In genomic region chr14:29454026-29454693, GRCh38 we compare ENCODE assay signal across 23 cellular contexts.
"Had no signal": no experiment of that assay in that cellular context is flagged by ENCODE, and none has a peak within 500 bp of the region (broad histone marks: within the 10 kb centered on the region; RNA-seq: fewer than 3 reads in every experiment).

No MANE protein-coding gene starts in this region.

- H3K27me3 ChIP-seq: esophagus muscularis mucosa, gastroesophageal sphincter, sigmoid colon, spleen, upper lobe of left lung had no signal

- H3K9me3 ChIP-seq: esophagus muscularis mucosa, gastroesophageal sphincter, sigmoid colon, upper lobe of left lung had no signal

- H3K4me1 ChIP-seq: esophagus muscularis mucosa, gastroesophageal sphincter, sigmoid colon, spleen, upper lobe of left lung had no signal

- H3K4me3 ChIP-seq: coronary artery, esophagus muscularis mucosa, gastroesophageal sphincter, sigmoid colon, spleen, upper lobe of left lung had no signal

- H3K36me3 ChIP-seq: esophagus muscularis mucosa, gastroesophageal sphincter, sigmoid colon, spleen, upper lobe of left lung had no signal

- ATAC-seq: activated CD4-positive, alpha-beta T cell treated with anti-CD3 and anti-CD28 coated beads for 36 hours; activated T-cell treated with anti-CD3 and anti-CD28 coated beads, Interleukin-2, amount 50 U/mL, for 72 hours; gastroesophageal sphincter; left colon had no signal

- H3K27ac ChIP-seq: coronary artery, esophagus muscularis mucosa, gastroesophageal sphincter, sigmoid colon, spleen, upper lobe of left lung had no signal

- DNase-seq: activated B cell treated with CpG ODN at 0.5 μM for 24 hours; activated CD4-positive, alpha-beta memory T cell treated with anti-CD3 and anti-CD28 coated beads for 36 hours; activated CD4-positive, alpha-beta T cell treated with anti-CD3 and anti-CD28 coated beads for 36 hours; activated effector memory CD4-positive, alpha-beta T cell treated with Interleukin-2 at 50 U/mL for 16 hours; activated naive CD4-positive, alpha-beta T cell treated with anti-CD3 and anti-CD28 coated beads for 36 hours; activated naive CD8-positive, alpha-beta T cell treated with anti-CD3 and anti-CD28 coated beads, Interleukin-2, amount 10 ng/mL, durations not matched to agents 7 days and 5 days; activated T-cell treated with anti-CD3 and anti-CD28 coated beads, Interleukin-2, amount 50 U/mL, for 72 hours; amygdala; cerebellar nuclear complex; head of caudate nucleus; hypothalamus; left colon; nephron progenitor cell; retina; sigmoid colon; spleen; stimulated activated CD4-positive, alpha-beta T cell treated with anti-CD3 and anti-CD28 coated beads, Interleukin-4, amount 100 ng/mL, for 24 hours; stimulated activated naive CD4-positive, alpha-beta T cell treated with Interleukin-2 at 50 U/mL for 16 hours; T1000; upper lobe of left lung had no signal
